8 cellular contexts compared by ENCODE assay signal in genomic region chr2:96856776-96857673, GRCh38. TPM values are rescaled to one million over a fixed set of nuclear protein-coding genes. Genes with fewer than 3 reads are reported as not detected.
DNase-seq lines count a peak whose midpoint lies in the region; ATAC-seq and TF ChIP-seq lines count a peak whose summit lies in the region.

No MANE protein-coding gene starts in this region.

- intact Hi-C loops in CD14-positive monocyte (cut with micrococcal nuclease): loop anchor here (5.0 kb wide), 1 partner anchor 40 kb away; the partner anchor contains the start of gene CNNM3 (in 2 of the 2)
- intact Hi-C loops in activated CD8-positive, alpha-beta T cell treated with anti-CD3 and anti-CD28 coated beads for 36 hours (cut with micrococcal nuclease): no loop called here

- H3K4me3 ChIP-seq in fibroblast of the aortic adventitia (ENCODE audit: low read depth, low read length) (peak overlapping the region; percentile 84), osteoblast (ENCODE audit: insufficient read depth, low read length) (peak overlapping the region; percentile 87)

- DNase-seq in CD14-positive monocyte (ENCODE audit: low spot score): no peak
- peak; percentile 63 for DNase-seq in NAMALWA (ENCODE audit: low spot score)
- DNase-seq in activated CD8-positive, alpha-beta T cell treated with anti-CD3 and anti-CD28 coated beads for 36 hours: peak; percentile 59
- DNase-seq in fibroblast of the aortic adventitia (ENCODE audit: low read depth): peak; percentile 21
- peak; percentile 90 for DNase-seq in osteoblast (ENCODE audit: insufficient read length, low spot score, missing footprints)
- DNase-seq in NCI-H524 treated with DMSO at 0.1 percent for 48 hours (lab: John Stamatoyannopoulos, UW): no peak
- DNase-seq in GM10266 (ENCODE audit: extremely low spot score): no peak

- peaks cover 24% of the 10 kb centered on the region for H3K36me3 ChIP-seq in osteoblast (ENCODE audit: insufficient read depth, low read length)

- CTCF ChIA-PET in activated CD8-positive, alpha-beta T cell treated with anti-CD3 and anti-CD28 coated beads for 36 hours (lab: Charles Lee): interaction anchor here (0.6 to 7.0 kb wide), 44 partner anchors 9 to 255 kb away, joined by 3 to 147 read pairs (median 6); partner anchors contain the start of genes ANKRD23, ANKRD36, CNNM3 and CNNM4

- H4K20me1 ChIP-seq in osteoblast (ENCODE audit: insufficient read depth, low read length): peaks cover 15% of the 10 kb centered on the region

- no peaks in the 10 kb centered on the region for H3K27me3 ChIP-seq in osteoblast (ENCODE audit: insufficient read depth, low read length)

- peaks cover 23% of the 10 kb centered on the region for H3K79me2 ChIP-seq in osteoblast (ENCODE audit: insufficient read depth, low read length)

- H3K4me3 Mint-ChIP-seq in CD14-positive monocyte: peak overlapping the region; percentile 80 to 89
- peak overlapping the region; percentile 84 for H3K4me3 Mint-ChIP-seq in activated CD8-positive, alpha-beta T cell treated with anti-CD3 and anti-CD28 coated beads for 36 hours

- ATAC-seq in GM19395 (IDR thresholded peaks at IDR 0.05; ENCODE audit: unreplicated experiment): peak; percentile 39
- no peak for ATAC-seq in activated CD8-positive, alpha-beta T cell treated with anti-CD3 and anti-CD28 coated beads for 36 hours

- POLR2A ChIA-PET in activated CD8-positive, alpha-beta T cell treated with anti-CD3 and anti-CD28 coated beads for 36 hours (lab: Charles Lee): interaction anchor here (0.7 to 3.7 kb wide), 27 partner anchors 8 to 239 kb away, joined by 3 to 30 read pairs (median 4); partner anchors contain the start of genes ANKRD23, CNNM3, CNNM4 and SEMA4C

- TF ChIP-seq CTCF in CD14-positive monocyte (IDR thresholded peaks at IDR 0.05) (no peak), fibroblast of the aortic adventitia (IDR thresholded peaks at IDR 0.05; ENCODE audit: insufficient read depth, low read length) (no peak), osteoblast (IDR thresholded peaks at IDR 0.05; ENCODE audit: extremely low read depth, low read depth, low read length) (no peak), GM10266 (IDR thresholded peaks at IDR 0.05; ENCODE audit: control insufficient read depth, insufficient read depth, low read depth, missing control alignments) (no peak)
- TF ChIP-seq CTCF in activated CD8-positive, alpha-beta T cell treated with anti-CD3 and anti-CD28 coated beads for 36 hours (IDR thresholded peaks at IDR 0.05): no peak

- peaks cover 0 to 3% (median 0%) of the 10 kb centered on the region in 7 donors for H3K9me3 Mint-ChIP-seq in CD14-positive monocyte
- H3K9me3 Mint-ChIP-seq in activated CD8-positive, alpha-beta T cell treated with anti-CD3 and anti-CD28 coated beads for 36 hours: no peaks in the 10 kb centered on the region

- H3K4me2 ChIP-seq in osteoblast (ENCODE audit: insufficient read depth, low read length): peak overlapping the region; percentile 84

- peak overlapping the region in 3 of 7 donors; percentile 33 to 79 (median 56) for H3K27ac Mint-ChIP-seq in CD14-positive monocyte
- peak overlapping the region; percentile 78 for H3K27ac Mint-ChIP-seq in activated CD8-positive, alpha-beta T cell treated with anti-CD3 and anti-CD28 coated beads for 36 hours

- H3K27me3 Mint-ChIP-seq in CD14-positive monocyte (ENCODE audit: low read depth in 3 of 3): peaks cover 20 to 33% (median 31%) of the 10 kb centered on the region in 3 donors
- H3K27me3 Mint-ChIP-seq in activated CD8-positive, alpha-beta T cell treated with anti-CD3 and anti-CD28 coated beads for 36 hours: no peaks in the 10 kb centered on the region

- H3K27ac ChIP-seq in osteoblast (ENCODE audit: low read depth, low read length): peak overlapping the region; percentile 70

- H3K36me3 Mint-ChIP-seq in CD14-positive monocyte: peaks cover 27 to 30% of the 10 kb centered on the region in 2 donors
- peaks cover 25% of the 10 kb centered on the region for H3K36me3 Mint-ChIP-seq in activated CD8-positive, alpha-beta T cell treated with anti-CD3 and anti-CD28 coated beads for 36 hours (ENCODE audit: low read depth)

- no peaks in the 10 kb centered on the region for H3K9me3 ChIP-seq in osteoblast (ENCODE audit: low read depth, low read length)

- H3K4me1 Mint-ChIP-seq in CD14-positive monocyte: peaks cover 34% of the 10 kb centered on the region
- peaks cover 29% of the 10 kb centered on the region for H3K4me1 Mint-ChIP-seq in activated CD8-positive, alpha-beta T cell treated with anti-CD3 and anti-CD28 coated beads for 36 hours (ENCODE audit: low read depth)

- peaks cover 20% of the 10 kb centered on the region for H3K4me1 ChIP-seq in osteoblast (ENCODE audit: insufficient read depth, low read length)

- H2AFZ ChIP-seq in osteoblast (ENCODE audit: low read length): peak overlapping the region; percentile 63

RNA-seq across cellular contexts. Expression of gene ANKRD39, which starts 0.8 kb away (rescaled TPM):
- 1 to 10 TPM; 9.0 to 9.7 TPM for polyA plus RNA-seq in CD14-positive monocyte
- total RNA-seq in activated CD8-positive, alpha-beta T cell treated with anti-CD3 and anti-CD28 coated beads for 36 hours: 10 to 100 TPM; 22.6 TPM
- total RNA-seq in fibroblast of the aortic adventitia (ENCODE audit: low replicate concordance) (4.0 and 6.1 TPM in 2 replicates), osteoblast (5.1 and 5.9 TPM in 2 replicates)

RNA-seq across cellular contexts. Expression of gene SEMA4C, which starts 12.9 kb away (rescaled TPM):
- polyA plus RNA-seq in CD14-positive monocyte: under 1 TPM; 0.08 to 0.21 TPM
- total RNA-seq in activated CD8-positive, alpha-beta T cell treated with anti-CD3 and anti-CD28 coated beads for 36 hours: 10 to 100 TPM; 10.4 to 12.4 TPM
- 15.4 and 20.4 TPM in 2 replicates for total RNA-seq in fibroblast of the aortic adventitia (ENCODE audit: low replicate concordance)
- total RNA-seq in osteoblast: 28.0 and 29.7 TPM in 2 replicates

RNA-seq across cellular contexts. Expression of gene ANKRD23, which starts 13.2 kb away (rescaled TPM):
- not detected for polyA plus RNA-seq in CD14-positive monocyte
- 1 to 10 TPM; 5.3 to 5.7 TPM for total RNA-seq in activated CD8-positive, alpha-beta T cell treated with anti-CD3 and anti-CD28 coated beads for 36 hours
- 2.3 and 6.0 TPM in 2 replicates for total RNA-seq in fibroblast of the aortic adventitia (ENCODE audit: low replicate concordance)
- total RNA-seq in osteoblast: 1.8 and 2.1 TPM in 2 replicates

RNA-seq across cellular contexts. Expression of gene CNNM3, which starts 41.0 kb away (rescaled TPM):
- 1 to 10 TPM; 1.2 to 4.9 TPM for polyA plus RNA-seq in CD14-positive monocyte
- 10 to 100 TPM; 15.8 to 19.3 TPM for total RNA-seq in activated CD8-positive, alpha-beta T cell treated with anti-CD3 and anti-CD28 coated beads for 36 hours
- total RNA-seq in fibroblast of the aortic adventitia (ENCODE audit: low replicate concordance): 2.2 and 6.9 TPM in 2 replicates
- total RNA-seq in osteoblast: 8.7 and 8.8 TPM in 2 replicates

Comparison
In these comparisons a context has a peak if more than half of its experiments do, and no peak if none do; other contexts are left out.
1. DNase-seq: peak in NAMALWA (single experiment), activated CD8-positive, alpha-beta T cell treated with anti-CD3 and anti-CD28 coated beads for 36 hours (single experiment), fibroblast of the aortic adventitia (single experiment) and osteoblast (single experiment); none in CD14-positive monocyte (single experiment), NCI-H524 treated with DMSO at 0.1 percent for 48 hours (single experiment) and GM10266 (single experiment).